Comparison of ENCODE assay signal across 1 cellular context in genomic region chr1:206185778-206186177, GRCh38. TPM values are rescaled to one million over a fixed set of nuclear protein-coding genes. Genes with fewer than 3 reads are reported as not detected.
"Had no signal": no experiment of that assay in that cellular context is flagged by ENCODE, and none has a peak within 500 bp of the region (broad histone marks: within the 10 kb centered on the region; RNA-seq: fewer than 3 reads in every experiment).

No MANE protein-coding gene starts in this region.

RNA-seq across cellular contexts. Expression of gene FAM72A, which starts 16.9 kb away (rescaled TPM):
- total RNA-seq: left ventricle myocardium inferior had no signal
